In genomic region chr1:8202182-8202905, GRCh38 we compare ENCODE assay signal across 1 cellular context.
TF ChIP-seq lines count a peak whose summit lies in the region.

No MANE protein-coding gene starts in this region.

TF ChIP-seq in HepG2, 621 proteins besides CTCF, POLR2A, EP300 and RAD21 (continued from another document and continues in another):
- TF ChIP-seq ZNF740 (CRISPR knock-in tag; IDR thresholded peaks at IDR 0.05) (peak; percentile 94), SKIL (CRISPR knock-in tag; IDR thresholded peaks at IDR 0.05; ENCODE audit: borderline replicate concordance) (peak; percentile 83), RFXAP (CRISPR knock-in tag; IDR thresholded peaks at IDR 0.05; ENCODE audit: borderline replicate concordance) (no peak; the same call in 1 of the 2 replicates), ZNF746 (CRISPR knock-in tag; IDR thresholded peaks at IDR 0.05) (no peak; the same call in 1 of the 2 replicates), HOXD1 (CRISPR knock-in tag; IDR thresholded peaks at IDR 0.05) (no peak), DPF2 (CRISPR knock-in tag; IDR thresholded peaks at IDR 0.05; ENCODE audit: borderline replicate concordance, low read depth) (0 out of 2 replicates have a peak, but pooled peaks have one; percentile 44), DRAP1 (CRISPR knock-in tag; IDR thresholded peaks at IDR 0.05) (peak; percentile 86), TEAD3 (CRISPR knock-in tag; optimal IDR thresholded peaks at IDR 0.05; ENCODE audit: borderline replicate concordance) (peak; percentile 13), CEBPG (CRISPR knock-in tag; IDR thresholded peaks at IDR 0.05) (peak; percentile 63; the same call in 1 of the 2 replicates), ZNF30 (CRISPR knock-in tag; IDR thresholded peaks at IDR 0.05) (no peak), NFIC (IDR thresholded peaks at IDR 0.05; ENCODE audit: low read length) (no peak), SMAD1 (CRISPR knock-in tag; IDR thresholded peaks at IDR 0.05; ENCODE audit: borderline replicate concordance, low read depth) (no peak), TFDP2 (CRISPR knock-in tag; IDR thresholded peaks at IDR 0.05) (no peak), ZNF891 (CRISPR knock-in tag; IDR thresholded peaks at IDR 0.05) (no peak), HNF4A (CRISPR knock-in tag; IDR thresholded peaks at IDR 0.05) (no peak; the same call in 1 of the 2 replicates), SRSF9 (IDR thresholded peaks at IDR 0.05; ENCODE audit: borderline replicate concordance, insufficient read depth, low read depth, low read length, poor library complexity, severe bottlenecking) (no peak), SNAPC2 (CRISPR knock-in tag; IDR thresholded peaks at IDR 0.05) (no peak), CENPBD1 (CRISPR knock-in tag; IDR thresholded peaks at IDR 0.05; ENCODE audit: borderline replicate concordance, low read depth) (no peak), ELK4 (CRISPR knock-in tag; IDR thresholded peaks at IDR 0.05; ENCODE audit: borderline replicate concordance) (no peak), RNF219 (CRISPR knock-in tag; IDR thresholded peaks at IDR 0.05) (no peak), POLR2AphosphoS5 (IDR thresholded peaks at IDR 0.05; ENCODE audit: low read depth, low read length) (peak; percentile 41; the same call in 1 of the 2 replicates), ZNF800 (CRISPR knock-in tag; IDR thresholded peaks at IDR 0.05) (0 out of 2 replicates have a peak, but pooled peaks have one; percentile 27), TCF7 (IDR thresholded peaks at IDR 0.05; ENCODE audit: low read depth) (0 out of 2 replicates have a peak, but pooled peaks have one; percentile 7), ZNF713 (CRISPR knock-in tag; IDR thresholded peaks at IDR 0.05) (no peak), FOXP1 (IDR thresholded peaks at IDR 0.05) (no peak), FOXP1 (CRISPR knock-in tag; IDR thresholded peaks at IDR 0.05) (0 out of 2 replicates have a peak, but pooled peaks have one; percentile 17), ZKSCAN5 (CRISPR knock-in tag; IDR thresholded peaks at IDR 0.05) (no peak), ZNF614 (CRISPR knock-in tag; IDR thresholded peaks at IDR 0.05; ENCODE audit: borderline replicate concordance) (0 out of 2 replicates have a peak, but pooled peaks have one; percentile 20), ZBTB21 (CRISPR knock-in tag; IDR thresholded peaks at IDR 0.05) (peak; percentile 76), ZNF841 (CRISPR knock-in tag; IDR thresholded peaks at IDR 0.05; ENCODE audit: borderline replicate concordance) (no peak), ZNF607 (CRISPR knock-in tag; IDR thresholded peaks at IDR 0.05; ENCODE audit: borderline replicate concordance) (0 out of 2 replicates have a peak, but pooled peaks have one; percentile 30), STAT5B (CRISPR knock-in tag; IDR thresholded peaks at IDR 0.05) (no peak), MED13 (CRISPR knock-in tag; IDR thresholded peaks at IDR 0.05) (no peak), HNF1A (IDR thresholded peaks at IDR 0.05; ENCODE audit: low read depth) (0 out of 2 replicates have a peak, but pooled peaks have one; percentile 16), HNF1A (CRISPR knock-in tag; IDR thresholded peaks at IDR 0.05; ENCODE audit: borderline replicate concordance) (peak; percentile 16; the same call in 1 of the 2 replicates), HNRNPL (IDR thresholded peaks at IDR 0.05; ENCODE audit: low read depth, low read length) (0 out of 2 replicates have a peak, but pooled peaks have one; percentile 65), KLF12 (CRISPR knock-in tag; IDR thresholded peaks at IDR 0.05; ENCODE audit: borderline replicate concordance) (0 out of 2 replicates have a peak, but pooled peaks have one; percentile 24), FOXO1 (CRISPR knock-in tag; IDR thresholded peaks at IDR 0.05) (peak; percentile 57; the same call in 1 of the 2 replicates), PBX2 (CRISPR knock-in tag; IDR thresholded peaks at IDR 0.05) (no peak), SALL1 (CRISPR knock-in tag; IDR thresholded peaks at IDR 0.05) (peak; percentile 87), ZNF335 (CRISPR knock-in tag; IDR thresholded peaks at IDR 0.05) (0 out of 2 replicates have a peak, but pooled peaks have one; percentile 14), PATZ1 (CRISPR knock-in tag; IDR thresholded peaks at IDR 0.05) (no peak; the same call in 1 of the 2 replicates)
